ENCODE assay signal across 8 cellular contexts in the genomic region with DNA sequence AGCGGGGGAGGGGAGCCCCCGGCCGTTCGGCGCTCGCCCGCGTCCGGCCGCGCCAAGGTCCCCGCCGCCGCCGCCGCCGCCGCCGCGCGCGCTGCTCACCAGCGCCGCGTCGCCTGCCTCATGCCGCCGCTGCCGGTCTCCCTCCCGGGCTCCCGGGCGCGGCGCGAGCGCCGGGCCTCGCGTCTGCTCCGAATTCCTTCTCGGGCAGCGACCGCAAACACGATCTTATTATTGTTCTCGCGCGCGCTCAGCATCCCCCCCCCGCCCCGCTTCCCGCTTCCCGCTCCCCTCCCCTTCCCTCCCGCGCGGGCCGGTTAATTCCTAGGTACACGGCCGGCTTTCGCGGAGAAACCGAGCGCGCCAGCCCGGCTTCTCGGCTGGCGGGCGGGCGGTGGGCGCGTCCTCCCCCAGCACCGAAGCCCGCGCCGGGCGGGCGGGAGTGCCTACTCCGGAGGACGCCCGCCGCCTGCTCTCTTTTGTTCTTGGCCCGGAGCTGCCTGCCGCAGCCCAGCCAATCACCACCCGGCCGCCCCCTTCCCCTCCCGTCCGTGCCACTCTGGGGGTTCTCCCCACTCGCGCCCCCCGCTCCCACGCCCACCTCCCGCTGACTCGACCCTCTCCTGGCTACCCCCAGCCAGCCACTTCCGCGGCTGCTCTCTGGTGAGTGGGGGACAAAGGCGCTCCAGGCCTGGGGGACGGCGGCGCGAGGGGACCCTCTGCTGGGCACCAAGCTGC. TPM values are rescaled to one million over a fixed set of nuclear protein-coding genes. Genes with fewer than 3 reads are reported as not detected.
DNase-seq lines count a peak whose midpoint lies in the region; ATAC-seq and TF ChIP-seq lines count a peak whose summit lies in the region.

HDGFL3 (minus strand) TSS at position 202 of the 735 bp plus-strand sequence. CDS start 409 bp downstream, outside the sequence.

- ATAC-seq in GM18867 (IDR thresholded peaks at IDR 0.05; ENCODE audit: unreplicated experiment), result peak; percentile 36
- peak; percentile 62 for ATAC-seq in T-helper 17 cell
- ATAC-seq in HG03139 (IDR thresholded peaks at IDR 0.05; ENCODE audit: unreplicated experiment), result no peak

- H3K4me1 Mint-ChIP-seq in IgD-negative memory B cell, result peaks cover 4% of the 10 kb centered on the region in 3 donors
- peaks cover 10% of the 10 kb centered on the region for H3K4me1 Mint-ChIP-seq in T-helper 17 cell

- no peaks in the 10 kb centered on the region for H3K9me3 ChIP-seq in T-helper 17 cell (ENCODE audit: control insufficient read depth, low read length, poor library complexity, severe bottlenecking)

- peaks cover 0 to 7% (median 0%) of the 10 kb centered on the region in 3 donors for H3K9me3 Mint-ChIP-seq in IgD-negative memory B cell

- H3K36me3 Mint-ChIP-seq in IgD-negative memory B cell, result no peaks in the 10 kb centered on the region
- H3K36me3 Mint-ChIP-seq in T-helper 17 cell (ENCODE audit: low read depth), result peaks cover 3% of the 10 kb centered on the region

- TF ChIP-seq CTCF in AG09309 (IDR thresholded peaks at IDR 0.05; ENCODE audit: control insufficient read depth, insufficient read depth, low read depth, low read length, missing control alignments), result no peak

- H3K27me3 Mint-ChIP-seq in IgD-negative memory B cell, result peaks cover 6% of the 10 kb centered on the region
- peaks cover 11% of the 10 kb centered on the region for H3K27me3 Mint-ChIP-seq in T-helper 17 cell

- H3K27ac Mint-ChIP-seq in IgD-negative memory B cell (peak within 1 kb of the TSS in 1 of 3 donors; percentile 33), T-helper 17 cell (peak within 1 kb of the TSS; percentile 90)

- H3K4me3 ChIP-seq in AG09309 (ENCODE audit: control insufficient read depth, low read depth, low read length) (peak within 1 kb of the TSS; percentile 89), skeletal muscle cell (ENCODE audit: low read depth, low read length) (peak within 1 kb of the TSS; percentile 84)

- DNase-seq in AG09309 (ENCODE audit: low read depth), result no peak
- DNase-seq in T-helper 17 cell, result peak in 2 of 3 donors; percentile 6 to 13
- peak; percentile 71 for DNase-seq in cerebellar cortex (ENCODE audit: low spot score)
- DNase-seq in inferior parietal cortex (ENCODE audit: extremely low spot score), result peak; percentile 42
- no peak for DNase-seq in skeletal muscle cell (ENCODE audit: low read depth)

- H3K4me3 Mint-ChIP-seq in IgD-negative memory B cell, result peak within 1 kb of the TSS in 3 of 4 donors; percentile 69 to 85 (median 81)
- peak within 1 kb of the TSS; percentile 96 for H3K4me3 Mint-ChIP-seq in T-helper 17 cell

RNA-seq across cellular contexts. Expression of gene HDGFL3, which starts in this region (rescaled TPM):
- 0.01 TPM for polyA plus RNA-seq in IgD-negative memory B cell
- total RNA-seq in T-helper 17 cell, result 10 to 100 TPM in 1 of 2 donors, 1 to 10 TPM in 1; 4.4 to 26.4 TPM

Comparison
In these comparisons a context has a peak if more than half of its experiments do, and no peak if none do; other contexts are left out.
1. DNase-seq: peak in T-helper 17 cell (2 of 3), cerebellar cortex (single experiment) and inferior parietal cortex (single experiment); none in AG09309 (single experiment) and skeletal muscle cell (single experiment).